ENCODE assay signal across 24 cellular contexts in the genomic region with DNA sequence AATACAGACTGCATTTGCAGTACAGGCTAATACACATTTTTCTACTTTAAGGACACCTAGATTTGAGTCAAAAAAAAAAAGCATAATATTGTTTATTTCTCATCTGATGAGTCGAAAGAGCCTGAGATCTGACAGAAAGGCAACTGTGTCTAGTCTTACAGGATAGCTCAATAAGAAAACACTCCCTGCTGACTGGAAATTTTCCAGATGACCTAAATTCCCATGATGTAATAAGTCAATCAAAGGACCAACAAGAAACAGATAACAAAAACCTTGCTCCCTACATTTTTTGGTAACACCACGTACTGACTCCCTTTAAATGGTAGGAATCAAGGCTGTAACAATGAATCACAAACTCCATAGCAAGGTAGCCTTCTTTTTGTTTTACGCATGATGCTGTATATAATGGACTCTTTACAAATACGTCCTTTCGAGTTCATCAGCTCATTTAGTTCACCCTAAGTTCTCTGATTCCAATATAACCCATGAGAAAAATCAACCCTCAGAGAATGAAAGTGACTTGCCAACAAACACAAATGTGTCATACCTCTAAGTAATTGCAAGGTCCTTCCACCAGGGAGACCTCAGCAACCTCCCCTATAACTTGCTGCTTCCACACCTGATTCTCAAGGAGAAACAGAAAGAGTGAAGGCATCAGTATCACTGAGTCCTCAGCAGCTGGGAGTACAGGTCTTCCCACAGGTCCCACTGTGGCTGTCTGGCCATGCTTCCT. TPM values are rescaled to one million over a fixed set of nuclear protein-coding genes. Genes with fewer than 3 reads are reported as not detected.
DNase-seq lines count a peak whose midpoint lies in the region; ATAC-seq and TF ChIP-seq lines count a peak whose summit lies in the region.
"Had no signal": no experiment of that assay in that cellular context is flagged by ENCODE, and none has a peak within 500 bp of the region (broad histone marks: within the 10 kb centered on the region; RNA-seq: fewer than 3 reads in every experiment).

No MANE protein-coding gene starts in this region.

- H2BK120ac ChIP-seq in mesenchymal stem cell (ENCODE audit: low read depth, low read length): no peak overlapping the region

- no peaks in the 10 kb centered on the region for H3K36me3 ChIP-seq in endodermal cell (ENCODE audit: control insufficient read depth, insufficient read depth, low read length)
- H3K36me3 ChIP-seq in mesenchymal stem cell (ENCODE audit: control insufficient read depth in 1 of 2, insufficient read depth in 2 of 2, low read depth in 1 of 2, low read length in 2 of 2): peaks cover 3 to 89% of the 10 kb centered on the region in 2 experiments
- H3K36me3 ChIP-seq: upper lobe of left lung had no signal

- no peak overlapping the region for H3K14ac ChIP-seq in mesenchymal stem cell (ENCODE audit: low read length in 2 of 2)

- no peak overlapping the region for H3K23ac ChIP-seq in mesenchymal stem cell (ENCODE audit: low read length in 2 of 2)

- no peak overlapping the region for H4K8ac ChIP-seq in mesenchymal stem cell (ENCODE audit: low read length)

- H3K9ac ChIP-seq in endodermal cell (ENCODE audit: extremely low read depth, low read length, poor library complexity, severe bottlenecking) (no peak overlapping the region), mesenchymal stem cell (ENCODE audit: low read length) (no peak overlapping the region)

- H3K9me3 Mint-ChIP-seq in endodermal cell: no peaks in the 10 kb centered on the region
- H3K9me3 Mint-ChIP-seq: activated CD8-positive, alpha-beta T cell treated with anti-CD3 and anti-CD28 coated beads for 36 hours; activated naive CD8-positive, alpha-beta T cell treated with anti-CD3 and anti-CD28 coated beads for 36 hours; activated T-cell treated with anti-CD3 and anti-CD28 coated beads, Interleukin-2, amount 50 U/mL, for 72 hours; CD4-positive, alpha-beta memory T cell; stimulated activated naive CD8-positive, alpha-beta T cell treated with anti-CD3 and anti-CD28 coated beads, Interleukin-15, Interleukin-2, amounts not matched to agents 100 ng/mL and 50 ng/mL, for 24 hours had no signal

- H3K27me3 Mint-ChIP-seq in endodermal cell (ENCODE audit: insufficient read depth): peaks cover 23% of the 10 kb centered on the region

- intact Hi-C loops in head of caudate nucleus (cut with DNase I): no loop called here

- no peaks in the 10 kb centered on the region for H3K4me1 Mint-ChIP-seq in endodermal cell
- H3K4me1 Mint-ChIP-seq: activated naive CD8-positive, alpha-beta T cell treated with anti-CD3 and anti-CD28 coated beads for 36 hours; CD4-positive, alpha-beta memory T cell had no signal

- H3K27ac Mint-ChIP-seq in endodermal cell: no peak overlapping the region
- H3K27ac Mint-ChIP-seq: activated CD8-positive, alpha-beta T cell treated with anti-CD3 and anti-CD28 coated beads for 36 hours; activated naive CD8-positive, alpha-beta T cell treated with anti-CD3 and anti-CD28 coated beads for 36 hours; activated T-cell treated with anti-CD3 and anti-CD28 coated beads, Interleukin-2, amount 50 U/mL, for 72 hours; CD4-positive, alpha-beta memory T cell; stimulated activated naive CD8-positive, alpha-beta T cell treated with anti-CD3 and anti-CD28 coated beads, Interleukin-15, Interleukin-2, amounts not matched to agents 100 ng/mL and 50 ng/mL, for 24 hours had no signal

- H3K27me3 ChIP-seq in endodermal cell (ENCODE audit: control insufficient read depth, insufficient read depth, low read length, poor library complexity, severe bottlenecking): peaks cover 5% of the 10 kb centered on the region
- no peaks in the 10 kb centered on the region for H3K27me3 ChIP-seq in mesenchymal stem cell (ENCODE audit: control insufficient read depth in 1 of 2, insufficient read depth in 1 of 2, low read length in 2 of 2)
- H3K27me3 ChIP-seq: upper lobe of left lung had no signal

- no peak for DNase-seq in AG10803 (ENCODE audit: low read depth)
- no peak for DNase-seq in endodermal cell
- peak; percentile 18 for DNase-seq in mesenchymal stem cell
- no peak for DNase-seq in head of caudate nucleus
- DNase-seq in hypothalamus (lab: John Stamatoyannopoulos, UW): no peak
- no peak for DNase-seq in AG08396 (ENCODE audit: low spot score)
- DNase-seq: ACHN; activated CD8-positive, alpha-beta T cell treated with anti-CD3 and anti-CD28 coated beads for 36 hours; activated naive CD8-positive, alpha-beta T cell treated with anti-CD3 and anti-CD28 coated beads for 36 hours; activated T-cell treated with anti-CD3 and anti-CD28 coated beads, Interleukin-2, amount 50 U/mL, for 72 hours; caudate nucleus; CD4-positive, alpha-beta memory T cell; DMS53; effector CD8-positive, alpha-beta T cell; kidney glomerular epithelial cell; NCI-H2029 treated with DMSO at 0.1 percent for 48 hours; NCI-H524 treated with DMSO at 0.1 percent for 48 hours; SHP77; T-helper 2 cell; upper lobe of left lung had no signal

- H2AK5ac ChIP-seq in mesenchymal stem cell (ENCODE audit: low read length, severe bottlenecking): no peak overlapping the region

- ATAC-seq in SK-N-SH treated with all-trans-retinoic acid at 6 μM for 48 hours (peak; percentile 43), GM18873 (IDR thresholded peaks at IDR 0.05; ENCODE audit: low FRiP score, unreplicated experiment) (no peak)
- ATAC-seq: activated CD8-positive, alpha-beta T cell treated with anti-CD3 and anti-CD28 coated beads for 36 hours; activated T-cell treated with anti-CD3 and anti-CD28 coated beads, Interleukin-2, amount 50 U/mL, for 72 hours; HepG2 had no signal

- no peak overlapping the region for H4K91ac ChIP-seq in mesenchymal stem cell (ENCODE audit: low read length)

- no peak overlapping the region for H3K27ac ChIP-seq in endodermal cell (ENCODE audit: low read depth, low read length)
- no peak overlapping the region for H3K27ac ChIP-seq in mesenchymal stem cell (ENCODE audit: low read length, poor library complexity, severe bottlenecking)
- H3K27ac ChIP-seq: upper lobe of left lung had no signal

- no peak overlapping the region for H2BK5ac ChIP-seq in mesenchymal stem cell (ENCODE audit: low read depth, low read length, poor library complexity, severe bottlenecking)

- H3K36me3 Mint-ChIP-seq in endodermal cell (ENCODE audit: low read depth): no peaks in the 10 kb centered on the region
- H3K36me3 Mint-ChIP-seq: activated naive CD8-positive, alpha-beta T cell treated with anti-CD3 and anti-CD28 coated beads for 36 hours; CD4-positive, alpha-beta memory T cell had no signal

- no peak overlapping the region for H2BK15ac ChIP-seq in mesenchymal stem cell (ENCODE audit: low read depth, poor library complexity, severe bottlenecking)

- H3K4me3 ChIP-seq in AG10803 (ENCODE audit: low read length) (no peak overlapping the region), endodermal cell (ENCODE audit: low read length) (no peak overlapping the region), mesenchymal stem cell (ENCODE audit: insufficient read depth in 1 of 2, low read depth in 1 of 2, low read length in 2 of 2) (no peak overlapping the region)
- H3K4me3 ChIP-seq: upper lobe of left lung had no signal

- WGBS in endodermal cell (ENCODE audit: insufficient coverage in 1 of 2, insufficient read length in 1 of 2), 2 experiments: 88 to 93% methylated on average over 5 of the region's 5 CpGs
- WGBS in mesenchymal stem cell: 87% methylated on average over 5 of the region's 5 CpGs

- peaks cover 23% of the 10 kb centered on the region for H3K79me1 ChIP-seq in mesenchymal stem cell (replicated peaks; ENCODE audit: low read length, poor library complexity, severe bottlenecking)

- H3K18ac ChIP-seq in mesenchymal stem cell (ENCODE audit: low read depth in 1 of 2, low read length in 2 of 2): no peak overlapping the region

- H3K4me3 Mint-ChIP-seq in endodermal cell: no peak overlapping the region
- H3K4me3 Mint-ChIP-seq: activated CD8-positive, alpha-beta T cell treated with anti-CD3 and anti-CD28 coated beads for 36 hours; activated naive CD8-positive, alpha-beta T cell treated with anti-CD3 and anti-CD28 coated beads for 36 hours; activated T-cell treated with anti-CD3 and anti-CD28 coated beads, Interleukin-2, amount 50 U/mL, for 72 hours; CD4-positive, alpha-beta memory T cell; stimulated activated naive CD8-positive, alpha-beta T cell treated with anti-CD3 and anti-CD28 coated beads, Interleukin-15, Interleukin-2, amounts not matched to agents 100 ng/mL and 50 ng/mL, for 24 hours had no signal

- H3K4me1 ChIP-seq in endodermal cell (ENCODE audit: control insufficient read depth, insufficient read depth, low read length) (no peaks in the 10 kb centered on the region), mesenchymal stem cell (ENCODE audit: control insufficient read depth, insufficient read depth, low read depth, low read length) (peaks cover 2% of the 10 kb centered on the region)
- H3K4me1 ChIP-seq: upper lobe of left lung had no signal

- H2BK12ac ChIP-seq in mesenchymal stem cell (ENCODE audit: low read length in 2 of 2): no peak overlapping the region

- no peaks in the 10 kb centered on the region for H3K9me3 ChIP-seq in endodermal cell (ENCODE audit: control insufficient read depth, low read length)
- no peaks in the 10 kb centered on the region for H3K9me3 ChIP-seq in mesenchymal stem cell (ENCODE audit: control insufficient read depth, low read length)
- H3K9me3 ChIP-seq: upper lobe of left lung had no signal

- H2AFZ ChIP-seq in mesenchymal stem cell (ENCODE audit: low read depth, low read length): no peak overlapping the region

- TF ChIP-seq CTCF in AG10803 (conservative IDR thresholded peaks at IDR 0.05; ENCODE audit: low read length) (peak; percentile 15), endodermal cell (conservative IDR thresholded peaks at IDR 0.05) (peak; percentile 63)

- no peak overlapping the region for H3K4me2 ChIP-seq in mesenchymal stem cell (ENCODE audit: low read length, poor library complexity, severe bottlenecking)

- H3K4ac ChIP-seq in mesenchymal stem cell (ENCODE audit: low read depth in 1 of 2, low read length in 2 of 2): no peak overlapping the region

TF ChIP-seq in SK-N-SH treated with all-trans-retinoic acid at 6 μM for 48 hours, 23 proteins besides CTCF, POLR2A, EP300 and RAD21 (continues in another document):
- no peak for TF ChIP-seq ESRRG (CRISPR knock-in tag; IDR thresholded peaks at IDR 0.05)
- TF ChIP-seq CSDC2 (CRISPR knock-in tag; IDR thresholded peaks at IDR 0.05): no peak
- TF ChIP-seq CREB5 (CRISPR knock-in tag; IDR thresholded peaks at IDR 0.05; ENCODE audit: low read depth): no peak

RNA-seq across cellular contexts. Expression of gene TBX18, which starts 12.1 kb away (rescaled TPM):
- 1 to 10 TPM; 1.3 to 2.3 TPM for total RNA-seq in endodermal cell
- 0.36 TPM for polyA plus RNA-seq in endodermal cell (2013, experiment 1 of 2)
- 0.29 TPM for polyA plus RNA-seq in endodermal cell (2013, experiment 2 of 2)
- polyA plus RNA-seq in mesenchymal stem cell (2013, experiment 1 of 2): 5.7 TPM
- 5.4 TPM for polyA plus RNA-seq in mesenchymal stem cell (2013, experiment 2 of 2)
- total RNA-seq: activated CD8-positive, alpha-beta T cell treated with anti-CD3 and anti-CD28 coated beads for 36 hours; activated naive CD8-positive, alpha-beta T cell treated with anti-CD3 and anti-CD28 coated beads for 36 hours; activated T-cell treated with anti-CD3 and anti-CD28 coated beads, Interleukin-2, amount 50 U/mL, for 72 hours; CD4-positive, alpha-beta memory T cell; HepG2 had no signal
- polyA plus RNA-seq: CD4-positive, alpha-beta memory T cell; HepG2 had no signal
